30 cellular contexts compared by ENCODE assay signal in the genomic region with DNA sequence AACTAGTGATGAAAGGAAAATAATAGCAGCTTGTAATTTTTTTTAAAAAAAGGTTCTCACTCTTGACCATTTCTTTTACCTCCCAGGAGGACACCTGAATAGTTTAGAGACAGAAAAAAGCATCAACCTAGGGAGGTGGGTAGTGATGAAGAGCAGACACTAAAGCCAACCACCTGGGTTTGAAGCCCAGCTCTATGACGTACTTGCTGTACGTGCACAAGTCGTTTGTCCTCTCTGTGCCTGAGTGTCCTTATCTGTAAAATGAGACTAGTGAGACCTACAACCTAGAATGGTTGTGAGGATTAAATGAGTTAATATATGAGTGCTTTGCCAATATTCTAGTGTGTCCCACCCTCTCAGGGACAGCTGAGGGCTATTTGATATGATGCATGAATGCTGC.
"Had no signal": no experiment of that assay in that cellular context is flagged by ENCODE, and none has a peak within 500 bp of the region (broad histone marks: within the 10 kb centered on the region; RNA-seq: fewer than 3 reads in every experiment).

No MANE protein-coding gene starts in this region.

- FAIRE-seq: astrocyte, bronchial epithelial cell had no signal

- H3K27me3 ChIP-seq: brain microvascular endothelial cell, esophagus muscularis mucosa, gastrocnemius medialis, heart left ventricle had no signal

- H3K4me3 ChIP-seq: esophagus muscularis mucosa, gastrocnemius medialis, heart left ventricle had no signal

- ATAC-seq: activated T-cell treated with anti-CD3 and anti-CD28 coated beads, Interleukin-2, amount 50 U/mL, for 4 hours; activated T-helper 17 cell treated with anti-CD3 and anti-CD28 coated beads, Interleukin-2, amount 50 U/mL, for 72 hours; effector memory CD8-positive, alpha-beta T cell; foreskin keratinocyte; gastrocnemius medialis; T-helper 17 cell; WTC11 had no signal

- H3K4me1 ChIP-seq: foreskin keratinocyte had no signal

- H3K9me3 ChIP-seq: esophagus muscularis mucosa, gastrocnemius medialis, heart left ventricle had no signal

- H3K36me3 ChIP-seq: brain microvascular endothelial cell, esophagus muscularis mucosa, gastrocnemius medialis, heart left ventricle had no signal

- H3K27ac ChIP-seq: brain microvascular endothelial cell, esophagus muscularis mucosa, foreskin keratinocyte, heart left ventricle, VCaP had no signal

- DNase-seq: activated CD4-positive, alpha-beta memory T cell treated with anti-CD3 and anti-CD28 coated beads, Interleukin-2, amount 10 ng/mL, durations not matched to agents 7 days and 5 days; activated CD4-positive, alpha-beta T cell treated with anti-CD3 and anti-CD28 coated beads for 1 hour; activated CD4-positive, alpha-beta T cell treated with anti-CD3 and anti-CD28 coated beads for 4 hours; activated CD4-positive, alpha-beta T cell treated with anti-CD3 and anti-CD28 coated beads, Interleukin-2, amount 10 ng/mL, durations not matched to agents 7 days and 5 days; activated CD4-positive, alpha-beta T cell treated with anti-CD3 and anti-CD28 coated beads, Interleukin-2, amount 50 U/mL, for 4 hours; activated effector memory CD4-positive, alpha-beta T cell treated with Interleukin-2 at 50 U/mL for 16 hours; activated gamma-delta T cell treated with Interleukin-2 at 50 U/mL for 16 hours; activated naive CD4-positive, alpha-beta T cell treated with anti-CD3 and anti-CD28 coated beads, Interleukin-2, amount 50 U/mL, for 16 hours; activated naive CD4-positive, alpha-beta T cell treated with Interleukin-2 at 50 U/mL for 16 hours; activated T-cell treated with anti-CD3 and anti-CD28 coated beads, Interleukin-2, amount 50 U/mL, for 4 hours; amniotic stem cell; anterior cingulate cortex; brain microvascular endothelial cell; cortex of kidney; dermis blood vessel endothelial cell; effector CD4-positive, alpha-beta T cell; effector memory CD8-positive, alpha-beta T cell; erythroblast; foreskin keratinocyte; gastrocnemius medialis; glutamatergic neuron; heart left ventricle; T-helper 17 cell; T1000 had no signal
